Comparison of ENCODE assay signal across 8 cellular contexts in the genomic region with DNA sequence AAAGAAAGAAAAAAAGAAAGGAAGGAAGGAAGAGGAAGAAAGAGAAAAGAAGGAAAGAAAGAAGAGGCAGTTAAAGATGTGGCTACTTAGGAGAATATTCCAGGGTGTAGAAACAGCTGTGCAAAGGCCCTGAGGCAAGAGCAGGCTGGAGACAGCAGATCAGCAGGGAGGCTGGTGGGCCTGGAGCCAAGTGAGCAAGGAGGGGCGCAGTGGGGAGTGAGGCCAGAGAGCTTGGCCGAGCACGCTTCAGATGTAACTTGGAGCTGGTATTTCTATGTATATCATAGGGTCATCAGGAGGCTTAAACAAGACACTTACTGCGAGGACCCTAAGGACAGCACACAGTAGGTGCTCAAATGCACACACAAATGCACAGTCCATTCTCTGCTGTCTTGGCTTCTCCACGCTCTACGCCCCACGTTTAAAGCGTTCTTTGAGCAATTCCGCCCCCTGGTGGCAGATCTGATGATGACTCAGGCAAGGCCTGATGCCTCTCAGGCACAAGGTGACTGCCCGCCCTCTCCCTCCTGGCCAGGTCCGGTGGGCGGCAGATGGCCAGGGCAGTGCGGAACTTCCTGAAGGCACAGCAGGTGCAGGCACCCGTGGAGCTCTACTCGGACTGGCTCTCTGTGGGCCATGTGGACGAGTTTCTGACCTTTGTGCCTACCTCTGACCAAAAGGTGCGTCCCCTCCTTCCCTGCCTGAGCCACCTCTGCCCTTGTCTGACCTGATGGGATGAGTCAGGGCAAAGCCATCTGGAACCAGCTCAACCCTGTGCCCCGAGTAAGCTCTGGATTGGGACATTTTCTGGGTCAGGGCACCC. TPM values are rescaled to one million over a fixed set of nuclear protein-coding genes. Genes with fewer than 3 reads are reported as not detected.
DNase-seq lines count a peak whose midpoint lies in the region; ATAC-seq, FAIRE-seq and TF ChIP-seq lines count a peak whose summit lies in the region.

No MANE protein-coding gene starts in this region.

- no peak overlapping the region for H3K4me3 Mint-ChIP-seq in Caco-2 (ENCODE audit: unreplicated experiment)
- H3K4me3 Mint-ChIP-seq in naive thymus-derived CD4-positive, alpha-beta T cell, result no peak overlapping the region
- H3K4me3 Mint-ChIP-seq in stimulated activated effector memory CD8-positive, alpha-beta T cell treated with anti-CD3 and anti-CD28 coated beads, Interleukin-12 subunit alpha, Interleukin-12 subunit beta, amount 100 ng/mL, for 72 hours, result no peak overlapping the region

- BruUV-seq in Caco-2 (replicated peaks; lab: Mats Ljungman, UMichigan), result no TSS peak

- CTCF ChIA-PET in Caco-2 (lab: Charles Lee), result interaction anchor here (0.7 to 1.7 kb wide), 3 partner anchors 108 to 112 kb away, joined by 3 to 6 read pairs (median 3); no protein-coding TSS in a partner anchor
- CTCF ChIA-PET in naive thymus-derived CD4-positive, alpha-beta T cell (lab: Charles Lee), result interaction anchor here (0.5 to 9.0 kb wide), 7 partner anchors 8 to 288 kb away, joined by 3 to 130 read pairs (median 4); no protein-coding TSS in a partner anchor

- H3K36me3 Mint-ChIP-seq in Caco-2 (ENCODE audit: insufficient read depth, unreplicated experiment), result no peaks in the 10 kb centered on the region
- H3K36me3 Mint-ChIP-seq in naive thymus-derived CD4-positive, alpha-beta T cell, result no peaks in the 10 kb centered on the region
- H3K36me3 Mint-ChIP-seq in stimulated activated effector memory CD8-positive, alpha-beta T cell treated with anti-CD3 and anti-CD28 coated beads, Interleukin-12 subunit alpha, Interleukin-12 subunit beta, amount 100 ng/mL, for 72 hours, result no peaks in the 10 kb centered on the region

- H4K20me1 ChIP-seq in OCI-LY3 (ENCODE audit: insufficient read depth, low read length), result no peaks in the 10 kb centered on the region

- H3K27me3 ChIP-seq in Caco-2 (replicated peaks; ENCODE audit: control insufficient read depth, insufficient read depth, low read length) (no peaks in the 10 kb centered on the region), OCI-LY3 (ENCODE audit: low read depth, low read length) (no peaks in the 10 kb centered on the region)
- no peaks in the 10 kb centered on the region for H3K27me3 ChIP-seq in naive thymus-derived CD4-positive, alpha-beta T cell (ENCODE audit: control insufficient read depth in 2 of 2, insufficient read depth in 2 of 2, low read length in 2 of 2)

- TF ChIP-seq CTCF in Caco-2 (IDR thresholded peaks at IDR 0.05; ENCODE audit: insufficient read depth in 1 of 2, low read depth in 1 of 2, low read length in 1 of 2, severe bottlenecking in 1 of 2, unreplicated experiment in 1 of 2) (peak; percentile 77 to 79), OCI-LY3 (IDR thresholded peaks at IDR 0.05; ENCODE audit: low read depth, low read length) (peak; percentile 77)

- no peak overlapping the region for H2AFZ ChIP-seq in OCI-LY3 (ENCODE audit: low read depth, low read length)

- H3K9me3 Mint-ChIP-seq in Caco-2 (ENCODE audit: unreplicated experiment), result no peaks in the 10 kb centered on the region
- no peaks in the 10 kb centered on the region for H3K9me3 Mint-ChIP-seq in naive thymus-derived CD4-positive, alpha-beta T cell
- no peaks in the 10 kb centered on the region for H3K9me3 Mint-ChIP-seq in stimulated activated effector memory CD8-positive, alpha-beta T cell treated with anti-CD3 and anti-CD28 coated beads, Interleukin-12 subunit alpha, Interleukin-12 subunit beta, amount 100 ng/mL, for 72 hours

- no peak overlapping the region for H3K4me3 ChIP-seq in Caco-2 (ENCODE audit: low read depth, low read length)
- no peak overlapping the region for H3K4me3 ChIP-seq in OCI-LY3 (ENCODE audit: low read length)
- no peak overlapping the region for H3K4me3 ChIP-seq in naive thymus-derived CD4-positive, alpha-beta T cell (ENCODE audit: low read length)

- H3K9ac ChIP-seq in OCI-LY3 (ENCODE audit: low read length), result no peak overlapping the region

- H3K27ac Mint-ChIP-seq in Caco-2 (ENCODE audit: unreplicated experiment), result no peak overlapping the region
- no peak overlapping the region for H3K27ac Mint-ChIP-seq in naive thymus-derived CD4-positive, alpha-beta T cell
- no peak overlapping the region for H3K27ac Mint-ChIP-seq in stimulated activated effector memory CD8-positive, alpha-beta T cell treated with anti-CD3 and anti-CD28 coated beads, Interleukin-12 subunit alpha, Interleukin-12 subunit beta, amount 100 ng/mL, for 72 hours

- H3K27me3 Mint-ChIP-seq in Caco-2 (ENCODE audit: insufficient read depth, unreplicated experiment), result no peaks in the 10 kb centered on the region
- peaks cover 0 to 8% (median 0%) of the 10 kb centered on the region in 5 donors for H3K27me3 Mint-ChIP-seq in naive thymus-derived CD4-positive, alpha-beta T cell

- H3K9me3 ChIP-seq in Caco-2 (no peaks in the 10 kb centered on the region), OCI-LY3 (ENCODE audit: insufficient read depth, low read length) (no peaks in the 10 kb centered on the region)
- no peaks in the 10 kb centered on the region for H3K9me3 ChIP-seq in naive thymus-derived CD4-positive, alpha-beta T cell (ENCODE audit: control insufficient read depth in 2 of 3, low read length in 3 of 3)

- H3K4me1 Mint-ChIP-seq in Caco-2 (ENCODE audit: low read depth, unreplicated experiment), result no peaks in the 10 kb centered on the region
- peaks cover 0 to 8% (median 6%) of the 10 kb centered on the region in 7 donors for H3K4me1 Mint-ChIP-seq in naive thymus-derived CD4-positive, alpha-beta T cell
- peaks cover 11% of the 10 kb centered on the region for H3K4me1 Mint-ChIP-seq in stimulated activated effector memory CD8-positive, alpha-beta T cell treated with anti-CD3 and anti-CD28 coated beads, Interleukin-12 subunit alpha, Interleukin-12 subunit beta, amount 100 ng/mL, for 72 hours

- DNase-seq in Caco-2 (peak; percentile 83 to 90), HTR-8/SVneo (ENCODE audit: insufficient read length, low spot score) (peak; percentile 81), activated T-cell treated with anti-CD3 and anti-CD28 coated beads for 24 hours (ENCODE audit: low read depth) (peak; percentile 79)
- peak; percentile 54 to 85 (median 80) for DNase-seq in naive thymus-derived CD4-positive, alpha-beta T cell
- DNase-seq in stimulated activated effector memory CD8-positive, alpha-beta T cell treated with anti-CD3 and anti-CD28 coated beads, Interleukin-12 subunit alpha, Interleukin-12 subunit beta, amount 100 ng/mL, for 72 hours (ENCODE audit: low spot score in 2 of 2), result peak; percentile 87 to 92

- POLR2A ChIA-PET in Caco-2 (lab: Charles Lee), result interaction anchor here (0.6 kb wide), 1 partner anchor 74 kb away, joined by 8 read pairs; no protein-coding TSS in a partner anchor
- POLR2A ChIA-PET in naive thymus-derived CD4-positive, alpha-beta T cell (lab: Charles Lee), result no interaction called here

- intact Hi-C loops in Caco-2 (cut with micrococcal nuclease; ENCODE audit: unreplicated experiment), result loop anchor here (1.0 kb wide), 2 partner anchors 111 to 178 kb away; no protein-coding TSS in a partner anchor
- intact Hi-C loops in naive thymus-derived CD4-positive, alpha-beta T cell (cut with micrococcal nuclease), result loop anchor here (1.0 to 10.0 kb wide), 3 partner anchors 112 to 282 kb away; no protein-coding TSS in a partner anchor

- H3K27ac ChIP-seq in OCI-LY3 (ENCODE audit: low read length), result no peak overlapping the region
- no peak overlapping the region for H3K27ac ChIP-seq in naive thymus-derived CD4-positive, alpha-beta T cell (ENCODE audit: low read depth, low read length)

- ATAC-seq in esophagus mucosa, result peak; percentile 46
- ATAC-seq in naive thymus-derived CD4-positive, alpha-beta T cell, result peak; percentile 84
- peak; percentile 74 for ATAC-seq in stimulated activated effector memory CD8-positive, alpha-beta T cell treated with anti-CD3 and anti-CD28 coated beads, Interleukin-12 subunit alpha, Interleukin-12 subunit beta, amount 100 ng/mL, for 72 hours
- no peak for ATAC-seq in GM19328 (IDR thresholded peaks at IDR 0.05; ENCODE audit: unreplicated experiment)

- peak; percentile 98 for FAIRE-seq in HTR-8/SVneo (lab: Jason Lieb, UNC)

- H3K4me1 ChIP-seq in Caco-2 (peaks cover 22% of the 10 kb centered on the region), OCI-LY3 (ENCODE audit: low read length) (peaks cover 16% of the 10 kb centered on the region)
- no peaks in the 10 kb centered on the region for H3K4me1 ChIP-seq in naive thymus-derived CD4-positive, alpha-beta T cell (ENCODE audit: control insufficient read depth in 2 of 2, insufficient read depth in 2 of 2, low read length in 2 of 2)

- H3K79me2 ChIP-seq in OCI-LY3 (ENCODE audit: low read length), result no peaks in the 10 kb centered on the region

- H3K36me3 ChIP-seq in Caco-2 (ENCODE audit: control insufficient read depth, insufficient read depth, low read length) (no peaks in the 10 kb centered on the region), OCI-LY3 (replicated peaks; ENCODE audit: low read depth, low read length) (no peaks in the 10 kb centered on the region)
- H3K36me3 ChIP-seq in naive thymus-derived CD4-positive, alpha-beta T cell (ENCODE audit: control insufficient read depth in 2 of 3, insufficient read depth in 3 of 3, low read length in 3 of 3), result no peaks in the 10 kb centered on the region

- H3K4me2 ChIP-seq in OCI-LY3 (ENCODE audit: low read length), result no peak overlapping the region

RNA-seq across cellular contexts. Expression of a gene that starts 11.9 kb away (rescaled TPM):
- total RNA-seq in Caco-2 (2022) (not detected in 2 replicates), esophagus mucosa (3.3 TPM)
- total RNA-seq in naive thymus-derived CD4-positive, alpha-beta T cell, result not detected
- polyA plus RNA-seq in naive thymus-derived CD4-positive, alpha-beta T cell, result not detected

RNA-seq across cellular contexts. Expression of a gene that starts 32.1 kb away (rescaled TPM):
- total RNA-seq in Caco-2 (2022), result not detected in 2 replicates
- total RNA-seq in esophagus mucosa, result 40.0 TPM
- total RNA-seq in naive thymus-derived CD4-positive, alpha-beta T cell, result not detected
- polyA plus RNA-seq in naive thymus-derived CD4-positive, alpha-beta T cell, result not detected

Comparison
In these comparisons a context has a peak if more than half of its experiments do, and no peak if none do; other contexts are left out.
1. RNA of a gene that starts 32.1 kb away (total RNA-seq): 40.0 TPM in esophagus mucosa (single experiment); not detected in Caco-2 and not detected in naive thymus-derived CD4-positive, alpha-beta T cell; every median in the first group is over 10 times any median in the second.
2. Peak in every context shown above with its lines, with median percentiles within 50 percentile points of each other: DNase-seq.